14 cellular contexts compared by ENCODE assay signal in the genomic region with DNA sequence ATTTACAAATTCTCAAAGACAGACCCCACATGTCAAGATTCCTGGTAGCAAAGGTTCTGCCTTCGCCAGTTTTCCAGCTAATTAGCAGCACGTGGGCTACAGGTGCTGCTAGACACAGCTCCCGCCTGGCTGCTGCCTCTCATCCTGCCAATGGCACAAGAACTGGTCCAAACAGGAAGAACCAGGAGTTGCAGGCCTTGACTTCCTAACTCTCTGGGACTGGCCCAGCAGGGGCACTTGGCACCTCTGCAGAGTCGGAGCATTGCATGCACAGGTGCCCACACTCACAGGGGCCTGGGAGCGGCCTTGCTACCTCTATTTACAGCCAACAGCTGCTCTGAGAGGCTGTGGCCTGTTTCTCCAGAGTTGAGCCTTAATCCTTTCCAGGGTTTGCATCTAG. TPM values are rescaled to one million over a fixed set of nuclear protein-coding genes. Genes with fewer than 3 reads are reported as not detected.
DNase-seq lines count a peak whose midpoint lies in the region; ATAC-seq and TF ChIP-seq lines count a peak whose summit lies in the region.
"Had no signal": no experiment of that assay in that cellular context is flagged by ENCODE, and none has a peak within 500 bp of the region (broad histone marks: within the 10 kb centered on the region; RNA-seq: fewer than 3 reads in every experiment).

No MANE protein-coding gene starts in this region.

- TF ChIP-seq POLR2A in breast epithelium (IDR thresholded peaks at IDR 0.05) (no peak), upper lobe of left lung (IDR thresholded peaks at IDR 0.05) (no peak), transverse colon (IDR thresholded peaks at IDR 0.05) (no peak)

- no peak overlapping the region for H3K4me3 Mint-ChIP-seq in chondrocyte (ENCODE audit: unreplicated experiment)
- no peak overlapping the region for H3K4me3 Mint-ChIP-seq in nephron
- H3K4me3 Mint-ChIP-seq: activated T-cell treated with anti-CD3 and anti-CD28 coated beads, Interleukin-2, amount 50 U/mL, for 72 hours; CD8-positive, alpha-beta T cell had no signal

- H3K4me3 ChIP-seq in breast epithelium = no peak overlapping the region
- no peak overlapping the region for H3K4me3 ChIP-seq in mammary epithelial cell (replicated peaks in 1 of 3; ENCODE audit: insufficient read depth in 1 of 3, low read depth in 2 of 3, low read length in 3 of 3)
- no peak overlapping the region for H3K4me3 ChIP-seq in upper lobe of left lung
- no peak overlapping the region for H3K4me3 ChIP-seq in MM.1S (ENCODE audit: low read length)
- H3K4me3 ChIP-seq in transverse colon = no peak overlapping the region

- H3K4me1 Mint-ChIP-seq in chondrocyte (ENCODE audit: low read depth) = peaks cover 52% of the 10 kb centered on the region
- H3K4me1 Mint-ChIP-seq in nephron = peaks cover 29% of the 10 kb centered on the region

- H3K9me2 ChIP-seq in MM.1S (replicated peaks; ENCODE audit: insufficient read depth, low read length) = no peaks in the 10 kb centered on the region

- peak in 1 of 2 donors; percentile 48 for DNase-seq in breast epithelium (ENCODE audit: low spot score in 2 of 2)
- no peak for DNase-seq in mammary epithelial cell
- peak; percentile 50 for DNase-seq in chondrocyte (ENCODE audit: low spot score)
- DNase-seq in upper lobe of left lung = no peak
- no peak for DNase-seq in MM.1S
- no peak for DNase-seq in transverse colon
- DNase-seq: activated CD4-positive, alpha-beta T cell treated with anti-CD3 and anti-CD28 coated beads, Interleukin-2, amount 50 U/mL, for 48 hours; activated T-cell treated with anti-CD3 and anti-CD28 coated beads, Interleukin-2, amount 50 U/mL, for 72 hours; CD8-positive, alpha-beta T cell; erythroblast; NCI-H1436 treated with DMSO at 0.1 percent for 48 hours had no signal

- in situ Hi-C loops in mammary epithelial cell (cut with MboI; ENCODE audit: low sequenced_read_pairs in 2 of 2) = no loop called here
- in situ Hi-C loops in transverse colon (cut with MboI; ENCODE audit: low pct_ligation_motif_present in 1 of 4, low pct_unique_long_range_greater_than_20kb in 1 of 4, low sequenced_read_pairs in 3 of 4) = no loop called here

- H3K27me3 ChIP-seq in breast epithelium (no peaks in the 10 kb centered on the region), mammary epithelial cell (ENCODE audit: insufficient read depth, low read length) (no peaks in the 10 kb centered on the region), upper lobe of left lung (no peaks in the 10 kb centered on the region), MM.1S (replicated peaks; ENCODE audit: insufficient read depth, low read length) (no peaks in the 10 kb centered on the region), transverse colon (no peaks in the 10 kb centered on the region)

- no peaks in the 10 kb centered on the region for H3K36me3 ChIP-seq in breast epithelium
- H3K36me3 ChIP-seq in mammary epithelial cell (ENCODE audit: insufficient read depth, low read length) = no peaks in the 10 kb centered on the region
- peaks cover 0 to 8% (median 3%) of the 10 kb centered on the region in 4 donors for H3K36me3 ChIP-seq in upper lobe of left lung
- H3K36me3 ChIP-seq in MM.1S (replicated peaks; ENCODE audit: insufficient read depth, low read length) = no peaks in the 10 kb centered on the region
- H3K36me3 ChIP-seq in transverse colon = peaks cover 0 to 3% (median 0%) of the 10 kb centered on the region in 4 donors

- CTCF ChIA-PET in mammary epithelial cell (lab: Charles Lee; ENCODE audit: low non-redundant PET) = no interaction called here

- dilution Hi-C loops in mammary epithelial cell (cut with HindIII; ENCODE audit: low sequenced_read_pairs) = loop anchor here (5.0 kb wide), 1 partner anchor 72 kb away; no protein-coding TSS in a partner anchor

- no peak overlapping the region for H2AFZ ChIP-seq in mammary epithelial cell (ENCODE audit: low read depth, low read length)
- H2AFZ ChIP-seq in MM.1S (ENCODE audit: low read length) = no peak overlapping the region

- TF ChIP-seq CTCF in breast epithelium (IDR thresholded peaks at IDR 0.05) (no peak), mammary epithelial cell (conservative IDR thresholded peaks at IDR 0.05 in 1 of 2, IDR thresholded peaks at IDR 0.05 in 1 of 2; ENCODE audit: extremely low read depth in 1 of 2, insufficient read depth in 1 of 2, low read depth in 1 of 2, low read length in 2 of 2) (no peak), chondrocyte (IDR thresholded peaks at IDR 0.05) (no peak), nephron (IDR thresholded peaks at IDR 0.05; ENCODE audit: unreplicated experiment in 3 of 3) (no peak), upper lobe of left lung (IDR thresholded peaks at IDR 0.05) (no peak), MM.1S (IDR thresholded peaks at IDR 0.05; ENCODE audit: low read length) (no peak), transverse colon (IDR thresholded peaks at IDR 0.05) (no peak)

- H3K36me3 Mint-ChIP-seq in chondrocyte (ENCODE audit: low read depth) (peaks cover 13% of the 10 kb centered on the region), nephron (ENCODE audit: low read depth) (peaks cover 37% of the 10 kb centered on the region)
- H3K36me3 Mint-ChIP-seq: CD8-positive, alpha-beta T cell had no signal

- no peaks in the 10 kb centered on the region for H3K79me2 ChIP-seq in mammary epithelial cell (ENCODE audit: insufficient read depth, low read length)
- peaks cover 3% of the 10 kb centered on the region for H3K79me2 ChIP-seq in MM.1S (ENCODE audit: low read length)

- H3K27me3 Mint-ChIP-seq in chondrocyte (ENCODE audit: low read depth) = no peaks in the 10 kb centered on the region
- no peaks in the 10 kb centered on the region for H3K27me3 Mint-ChIP-seq in nephron (ENCODE audit: low read depth)
- H3K27me3 Mint-ChIP-seq: progenitor cell of endocrine pancreas had no signal

- H3K27ac Mint-ChIP-seq in chondrocyte (ENCODE audit: unreplicated experiment) (no peak overlapping the region), nephron (peak overlapping the region in 2 of 3 experiments; percentile 85 to 92)
- H3K27ac Mint-ChIP-seq: activated T-cell treated with anti-CD3 and anti-CD28 coated beads, Interleukin-2, amount 50 U/mL, for 72 hours; CD8-positive, alpha-beta T cell; progenitor cell of endocrine pancreas had no signal

- TF ChIP-seq EP300 in upper lobe of left lung (IDR thresholded peaks at IDR 0.05) (no peak), transverse colon (IDR thresholded peaks at IDR 0.05; ENCODE audit: low read depth) (no peak)

- H3K9me3 ChIP-seq in breast epithelium = no peaks in the 10 kb centered on the region
- H3K9me3 ChIP-seq in mammary epithelial cell (replicated peaks; ENCODE audit: insufficient read depth, low read length) = no peaks in the 10 kb centered on the region
- no peaks in the 10 kb centered on the region for H3K9me3 ChIP-seq in upper lobe of left lung
- no peaks in the 10 kb centered on the region for H3K9me3 ChIP-seq in MM.1S (replicated peaks; ENCODE audit: insufficient read depth, low read length)
- H3K9me3 ChIP-seq in transverse colon = no peaks in the 10 kb centered on the region

- WGBS in mammary epithelial cell (ENCODE audit: low coverage, missing lambda C conversion rate) = 95% methylated on average over 4 of the region's 5 CpGs
- WGBS in upper lobe of left lung, 2 donors = 63 to 75% methylated on average over 3 to 5 of the region's 5 CpGs
- 92 to 97% methylated on average over 4 to 5 of the region's 5 CpGs for WGBS in transverse colon (ENCODE audit: low coverage in 1 of 2), 2 donors

- H3K27ac ChIP-seq in breast epithelium (peak overlapping the region; percentile 86 to 88), mammary epithelial cell (ENCODE audit: insufficient read depth, low read depth, low read length) (no peak overlapping the region), upper lobe of left lung (peak overlapping the region; percentile 57 to 84 (median 80)), MM.1S (ENCODE audit: low read length) (no peak overlapping the region), transverse colon (no peak overlapping the region)

- H3K4me1 ChIP-seq in breast epithelium (peaks cover 15 to 30% of the 10 kb centered on the region in 2 donors), mammary epithelial cell (ENCODE audit: insufficient read depth, low read length) (peaks cover 62% of the 10 kb centered on the region), upper lobe of left lung (peaks cover 57 to 64% (median 60%) of the 10 kb centered on the region in 4 donors), MM.1S (ENCODE audit: low read length) (peaks cover 2% of the 10 kb centered on the region), transverse colon (peaks cover 0 to 30% (median 15%) of the 10 kb centered on the region in 4 donors)

- ATAC-seq in upper lobe of left lung (ENCODE audit: low FRiP score in 2 of 2) (no peak), HG02610 (IDR thresholded peaks at IDR 0.05; ENCODE audit: unreplicated experiment) (no peak)
- ATAC-seq: activated T-cell treated with anti-CD3 and anti-CD28 coated beads, Interleukin-2, amount 50 U/mL, for 72 hours; CD8-positive, alpha-beta T cell had no signal

- H4K20me1 ChIP-seq in mammary epithelial cell (ENCODE audit: insufficient read depth, low read length) (no peaks in the 10 kb centered on the region), MM.1S (ENCODE audit: insufficient read depth, low read length) (no peaks in the 10 kb centered on the region)

- H3K9ac ChIP-seq in mammary epithelial cell (ENCODE audit: insufficient read depth, low read length) (no peak overlapping the region), MM.1S (ENCODE audit: low read length) (no peak overlapping the region)

- BruUV-seq in mammary epithelial cell (replicated peaks; lab: Mats Ljungman, UMichigan) = no TSS peak

- H3K4me2 ChIP-seq in mammary epithelial cell (ENCODE audit: insufficient read depth, low read depth, low read length) (no peak overlapping the region), MM.1S (ENCODE audit: low read depth, low read length) (no peak overlapping the region)

- intact Hi-C loops in breast epithelium (cut with DNase I; ENCODE audit: low total_unique reads) = no loop called here
- intact Hi-C loops in mammary epithelial cell (cut with micrococcal nuclease) = no loop called here
- intact Hi-C loops in transverse colon (cut with DNase I; ENCODE audit: low total_unique reads) = no loop called here

- no peaks in the 10 kb centered on the region for H3F3A ChIP-seq in MM.1S (ENCODE audit: insufficient read depth, low read length)

- H3K9me3 Mint-ChIP-seq in chondrocyte (ENCODE audit: low read depth) = peaks cover 5% of the 10 kb centered on the region
- H3K9me3 Mint-ChIP-seq in nephron = no peaks in the 10 kb centered on the region
- H3K9me3 Mint-ChIP-seq: activated T-cell treated with anti-CD3 and anti-CD28 coated beads, Interleukin-2, amount 50 U/mL, for 72 hours; CD8-positive, alpha-beta T cell had no signal

RNA-seq across cellular contexts. Expression of a gene that starts 39.6 kb away (rescaled TPM):
- total RNA-seq in breast epithelium = 10 to 100 TPM; 33.1 to 98.4 (median 40.4) TPM
- total RNA-seq in mammary epithelial cell = 10 to 100 TPM; 34.4 to 41.2 TPM
- polyA plus RNA-seq in mammary epithelial cell = 15.7 TPM
- 26.2 TPM for polyA minus RNA-seq in mammary epithelial cell
- 30.4 to 34.3 TPM (median 33.6 TPM) in 3 replicates for total RNA-seq in chondrocyte
- total RNA-seq in upper lobe of left lung = 10 to 100 TPM; 28.2 to 54.0 (median 36.6) TPM
- total RNA-seq in transverse colon = 10 to 100 TPM; 15.7 to 20.6 (median 16.6) TPM

RNA-seq across cellular contexts. Expression of a gene that starts 42.1 kb away (rescaled TPM):
- total RNA-seq in breast epithelium = 10 to 100 TPM; 36.6 to 62.6 (median 44.9) TPM
- 10 to 100 TPM; 26.8 to 46.6 TPM for total RNA-seq in mammary epithelial cell
- polyA plus RNA-seq in mammary epithelial cell = 108 TPM
- 17.3 TPM for polyA minus RNA-seq in mammary epithelial cell
- total RNA-seq in chondrocyte = 47.3 to 52.8 TPM (median 51.9 TPM) in 3 replicates
- total RNA-seq in upper lobe of left lung = 10 to 100 TPM; 18.2 to 71.7 (median 47.4) TPM
- total RNA-seq in transverse colon = 100 to 1,000 TPM in 1 of 4 donors, 10 to 100 TPM in 3; 25.3 to 108 (median 39.1) TPM

RNA-seq across cellular contexts. Expression of a gene that starts 55.9 kb away (rescaled TPM):
- total RNA-seq in breast epithelium (1 to 10 TPM; 1.6 to 2.9 (median 1.9) TPM), mammary epithelial cell (1 to 10 TPM; 2.7 to 2.8 TPM), chondrocyte (6.3 to 11.9 TPM (median 9.6 TPM) in 3 replicates), upper lobe of left lung (1 to 10 TPM in 2 of 6 donors, under 1 TPM in 2, not detected in 2; 0.61 to 9.5 (median 2.6) TPM), transverse colon (10 to 100 TPM in 1 of 4 donors, 1 to 10 TPM in 2, not detected in 1; 2.0 to 34.2 (median 4.0) TPM)
- 1.5 TPM for polyA plus RNA-seq in mammary epithelial cell
- not detected for polyA minus RNA-seq in mammary epithelial cell

Comparison
In these comparisons a context has a peak if more than half of its experiments do, and no peak if none do; other contexts are left out.
1. H3K27ac ChIP-seq: peak in breast epithelium (2 of 2) and upper lobe of left lung (4 of 4); none in mammary epithelial cell (single experiment), MM.1S (single experiment) and transverse colon (0 of 4).